Comparison of ENCODE assay signal across 17 cellular contexts in genomic region chr13:38607136-38607535, GRCh38.
"Had no signal": no experiment of that assay in that cellular context is flagged by ENCODE, and none has a peak within 500 bp of the region (broad histone marks: within the 10 kb centered on the region; RNA-seq: fewer than 3 reads in every experiment).

No MANE protein-coding gene starts in this region.

- H3K9me3 Mint-ChIP-seq: activated CD4-positive, alpha-beta T cell treated with anti-CD3 and anti-CD28 coated beads, Interleukin-2, amount 10 ng/mL, durations not matched to agents 7 days and 5 days; activated naive CD4-positive, alpha-beta T cell treated with anti-CD3 and anti-CD28 coated beads, Interleukin-2, amount 50 U/mL, for 72 hours; activated T-cell treated with anti-CD3 and anti-CD28 coated beads, Interleukin-2, amount 50 U/mL, for 72 hours; stimulated activated naive CD8-positive, alpha-beta T cell treated with anti-CD3 and anti-CD28 coated beads, Interleukin-15, Interleukin-2, amounts not matched to agents 100 ng/mL and 50 ng/mL, for 24 hours had no signal

- H3K27ac Mint-ChIP-seq: activated CD4-positive, alpha-beta T cell treated with anti-CD3 and anti-CD28 coated beads, Interleukin-2, amount 10 ng/mL, durations not matched to agents 7 days and 5 days; activated naive CD4-positive, alpha-beta T cell treated with anti-CD3 and anti-CD28 coated beads, Interleukin-2, amount 50 U/mL, for 72 hours; activated T-cell treated with anti-CD3 and anti-CD28 coated beads, Interleukin-2, amount 50 U/mL, for 72 hours; mesothelial cell of epicardium; stimulated activated naive CD8-positive, alpha-beta T cell treated with anti-CD3 and anti-CD28 coated beads, Interleukin-15, Interleukin-2, amounts not matched to agents 100 ng/mL and 50 ng/mL, for 24 hours had no signal

- H3K27me3 Mint-ChIP-seq: stimulated activated naive CD8-positive, alpha-beta T cell treated with anti-CD3 and anti-CD28 coated beads, Interleukin-15, Interleukin-2, amounts not matched to agents 100 ng/mL and 50 ng/mL, for 24 hours had no signal

- H3K9me3 ChIP-seq: lower lobe of right lung, neutrophil, upper lobe of left lung had no signal

- H3K36me3 ChIP-seq: cardiac muscle cell, lower lobe of right lung, neutrophil, upper lobe of left lung had no signal

- H3K27ac ChIP-seq: cardiac muscle cell, dorsolateral prefrontal cortex, lower lobe of right lung, neutrophil, skin epidermis, upper lobe of left lung had no signal

- H3K4me1 ChIP-seq: lower lobe of right lung, upper lobe of left lung had no signal

- H3K36me3 Mint-ChIP-seq: activated naive CD4-positive, alpha-beta T cell treated with anti-CD3 and anti-CD28 coated beads, Interleukin-2, amount 50 U/mL, for 72 hours had no signal

- H3K4me3 Mint-ChIP-seq: activated CD4-positive, alpha-beta T cell treated with anti-CD3 and anti-CD28 coated beads, Interleukin-2, amount 10 ng/mL, durations not matched to agents 7 days and 5 days; activated T-cell treated with anti-CD3 and anti-CD28 coated beads, Interleukin-2, amount 50 U/mL, for 72 hours; mesothelial cell of epicardium; stimulated activated naive CD8-positive, alpha-beta T cell treated with anti-CD3 and anti-CD28 coated beads, Interleukin-15, Interleukin-2, amounts not matched to agents 100 ng/mL and 50 ng/mL, for 24 hours had no signal

- H3K4me3 ChIP-seq: cardiac muscle cell, dorsolateral prefrontal cortex, lower lobe of right lung, skin epidermis, upper lobe of left lung had no signal

- H3K27me3 ChIP-seq: cardiac muscle cell, neutrophil, upper lobe of left lung had no signal

- DNase-seq: activated CD4-positive, alpha-beta T cell treated with anti-CD3 and anti-CD28 coated beads, Interleukin-2, amount 10 ng/mL, durations not matched to agents 7 days and 5 days; activated CD8-positive, alpha-beta memory T cell treated with anti-CD3 and anti-CD28 coated beads, Interleukin-2, amount 50 U/mL, for 48 hours; activated gamma-delta T cell; activated T-cell treated with anti-CD3 and anti-CD28 coated beads, Interleukin-2, amount 50 U/mL, for 72 hours; dorsolateral prefrontal cortex; hippocampal formation; left cardiac atrium; lower lobe of right lung; posterior cingulate gyrus; upper lobe of left lung had no signal

- ATAC-seq: activated naive CD4-positive, alpha-beta T cell treated with anti-CD3 and anti-CD28 coated beads, Interleukin-2, amount 50 U/mL, for 72 hours; activated T-cell treated with anti-CD3 and anti-CD28 coated beads, Interleukin-2, amount 50 U/mL, for 72 hours; left cardiac atrium; lower lobe of right lung; right cardiac atrium had no signal

- H3K4me1 Mint-ChIP-seq: activated CD4-positive, alpha-beta T cell treated with anti-CD3 and anti-CD28 coated beads, Interleukin-2, amount 10 ng/mL, durations not matched to agents 7 days and 5 days had no signal
